In genomic region chr17:10127819-10128375, GRCh38 we compare ENCODE assay signal across 9 cellular contexts.
A peak's percentile ranks its signal among the peaks of the same experiment; 100 is the strongest.
DNase-seq lines count a peak whose midpoint lies in the region; ATAC-seq and TF ChIP-seq lines count a peak whose summit lies in the region.
"Had no signal": no experiment of that assay in that cellular context is flagged by ENCODE, and none has a peak within 500 bp of the region (broad histone marks: within the 10 kb centered on the region; RNA-seq: fewer than 3 reads in every experiment).

No MANE protein-coding gene starts in this region.

- H3K27ac ChIP-seq in breast epithelium (peak overlapping the region; percentile 71 to 87), fibroblast of lung (ENCODE audit: insufficient read depth, low read length) (peak overlapping the region; percentile 92), aorta (ENCODE audit: low read depth in 1 of 2, low read length in 2 of 2) (no peak overlapping the region)
- no peak overlapping the region for H3K27ac ChIP-seq in naive thymus-derived CD4-positive, alpha-beta T cell (ENCODE audit: low read depth, low read length)

- H3K4me1 ChIP-seq in breast epithelium (peaks cover 0 to 4% of the 10 kb centered on the region in 2 donors), fibroblast of lung (ENCODE audit: control insufficient read depth, extremely low read depth, insufficient read depth, low read length) (peaks cover 26% of the 10 kb centered on the region), aorta (ENCODE audit: control insufficient read depth in 1 of 2, insufficient read depth in 2 of 2, low read length in 2 of 2) (no peaks in the 10 kb centered on the region)
- no peaks in the 10 kb centered on the region for H3K4me1 ChIP-seq in naive thymus-derived CD4-positive, alpha-beta T cell (ENCODE audit: control insufficient read depth in 2 of 2, insufficient read depth in 2 of 2, low read length in 2 of 2)

- intact Hi-C loops in breast epithelium (cut with DNase I; ENCODE audit: low total_unique reads): no loop called here
- intact Hi-C loops in MCF 10A (cut with micrococcal nuclease): no loop called here
- intact Hi-C loops in naive thymus-derived CD4-positive, alpha-beta T cell (cut with micrococcal nuclease): no loop called here
- intact Hi-C loops in aorta (cut with DNase I): no loop called here

- peak overlapping the region; percentile 64 for H3K4me2 ChIP-seq in fibroblast of lung (ENCODE audit: extremely low read depth, insufficient read depth, low read length)

- H3K27ac Mint-ChIP-seq in MCF 10A (ENCODE audit: low read depth, unreplicated experiment): no peak overlapping the region
- H3K27ac Mint-ChIP-seq in naive thymus-derived CD4-positive, alpha-beta T cell: peak overlapping the region in 1 of 9 donors; percentile 6

- H3K27me3 ChIP-seq in breast epithelium (no peaks in the 10 kb centered on the region), fibroblast of lung (ENCODE audit: control insufficient read depth, insufficient read depth, low read length) (no peaks in the 10 kb centered on the region), aorta (ENCODE audit: control insufficient read depth in 1 of 2, insufficient read depth in 2 of 2, low read length in 1 of 2) (no peaks in the 10 kb centered on the region)
- H3K27me3 ChIP-seq in naive thymus-derived CD4-positive, alpha-beta T cell (ENCODE audit: control insufficient read depth in 2 of 2, insufficient read depth in 2 of 2, low read length in 2 of 2): no peaks in the 10 kb centered on the region

- H3K9me3 ChIP-seq in breast epithelium (no peaks in the 10 kb centered on the region), fibroblast of lung (ENCODE audit: control insufficient read depth, insufficient read depth, low read depth, low read length) (no peaks in the 10 kb centered on the region), aorta (ENCODE audit: control insufficient read depth, low read length) (no peaks in the 10 kb centered on the region)
- H3K9me3 ChIP-seq in naive thymus-derived CD4-positive, alpha-beta T cell (ENCODE audit: control insufficient read depth in 2 of 3, low read length in 3 of 3): no peaks in the 10 kb centered on the region

- H3K36me3 Mint-ChIP-seq in MCF 10A (ENCODE audit: insufficient read depth, unreplicated experiment): no peaks in the 10 kb centered on the region
- no peaks in the 10 kb centered on the region for H3K36me3 Mint-ChIP-seq in naive thymus-derived CD4-positive, alpha-beta T cell

- 12 to 21% methylated on average over 14 to 17 of the region's 17 CpGs for WGBS in aorta, 2 donors

- H3K9me3 Mint-ChIP-seq in MCF 10A (ENCODE audit: unreplicated experiment): no peaks in the 10 kb centered on the region
- H3K9me3 Mint-ChIP-seq in naive thymus-derived CD4-positive, alpha-beta T cell: peaks cover 0 to 4% (median 0%) of the 10 kb centered on the region in 11 donors

- CTCF ChIA-PET in MCF 10A (lab: Yijun Ruan, JAX): interaction anchor here (0.8 kb wide), 1 partner anchor 13 kb away, joined by 3 read pairs; no protein-coding TSS in a partner anchor
- CTCF ChIA-PET in naive thymus-derived CD4-positive, alpha-beta T cell (lab: Charles Lee): no interaction called here

- no TSS peak for BruUV-seq in MCF 10A (replicated peaks; lab: Mats Ljungman, UMichigan)

- TF ChIP-seq CTCF in breast epithelium (IDR thresholded peaks at IDR 0.05): no peak
- TF ChIP-seq CTCF in MCF 10A (IDR thresholded peaks at IDR 0.05; ENCODE audit: unreplicated experiment): no peak
- peak in 1 of 2 donors; percentile 16 for TF ChIP-seq CTCF in fibroblast of lung (conservative IDR thresholded peaks at IDR 0.05 in 1 of 2, IDR thresholded peaks at IDR 0.05 in 1 of 2; ENCODE audit: low read depth in 1 of 2, low read length in 2 of 2)

- POLR2A ChIA-PET in MCF 10A (lab: Yijun Ruan, JAX): no interaction called here
- POLR2A ChIA-PET in naive thymus-derived CD4-positive, alpha-beta T cell (lab: Charles Lee): no interaction called here

- peak; percentile 66 for ATAC-seq in naive thymus-derived CD4-positive, alpha-beta T cell
- peak; percentile 91 for ATAC-seq in aorta (ENCODE audit: low FRiP score)
- ATAC-seq in GM21447 (IDR thresholded peaks at IDR 0.05; ENCODE audit: unreplicated experiment): no peak

- H3K4me3 Mint-ChIP-seq in MCF 10A (ENCODE audit: unreplicated experiment): no peak overlapping the region
- H3K4me3 Mint-ChIP-seq in naive thymus-derived CD4-positive, alpha-beta T cell: no peak overlapping the region

- H3K36me3 ChIP-seq in breast epithelium (no peaks in the 10 kb centered on the region), fibroblast of lung (ENCODE audit: control insufficient read depth, insufficient read depth, low read length) (no peaks in the 10 kb centered on the region), aorta (ENCODE audit: control insufficient read depth in 1 of 2, insufficient read depth in 2 of 2, low read length in 1 of 2) (no peaks in the 10 kb centered on the region)
- H3K36me3 ChIP-seq in naive thymus-derived CD4-positive, alpha-beta T cell (ENCODE audit: control insufficient read depth in 2 of 3, insufficient read depth in 3 of 3, low read length in 3 of 3): no peaks in the 10 kb centered on the region

- H2AFZ ChIP-seq in fibroblast of lung (ENCODE audit: low read length): peak overlapping the region; percentile 60

- H3K27me3 Mint-ChIP-seq in MCF 10A (ENCODE audit: insufficient read depth, unreplicated experiment): no peaks in the 10 kb centered on the region
- H3K27me3 Mint-ChIP-seq in naive thymus-derived CD4-positive, alpha-beta T cell: peaks cover 0 to 7% (median 0%) of the 10 kb centered on the region in 5 donors

- H3K4me3 ChIP-seq in breast epithelium (peak overlapping the region in 1 of 3 donors; percentile 20), fibroblast of lung (replicated peaks in 1 of 4; ENCODE audit: control extremely low read depth in 1 of 4, insufficient read depth in 1 of 4, low read depth in 3 of 4, low read length in 4 of 4) (peak overlapping the region in 1 of 4 experiments; percentile 7), aorta (ENCODE audit: low read length in 2 of 2) (no peak overlapping the region)
- H3K4me3 ChIP-seq in naive thymus-derived CD4-positive, alpha-beta T cell (ENCODE audit: low read length): no peak overlapping the region

- H3K4me1 Mint-ChIP-seq in MCF 10A (ENCODE audit: insufficient read depth, unreplicated experiment): no peaks in the 10 kb centered on the region
- H3K4me1 Mint-ChIP-seq in naive thymus-derived CD4-positive, alpha-beta T cell: peaks cover 2 to 14% (median 6%) of the 10 kb centered on the region in 7 donors

- TF ChIP-seq POLR2A in breast epithelium (IDR thresholded peaks at IDR 0.05): no peak

- no peaks in the 10 kb centered on the region for H3K79me2 ChIP-seq in fibroblast of lung (ENCODE audit: control insufficient read depth, insufficient read depth, low read length)

- H4K20me1 ChIP-seq in fibroblast of lung (ENCODE audit: control insufficient read depth, extremely low read depth, insufficient read depth, low read length): no peaks in the 10 kb centered on the region

- peak overlapping the region; percentile 63 for H3K9ac ChIP-seq in fibroblast of lung (ENCODE audit: insufficient read depth, low read length)

- peak in 1 of 2 donors; percentile 54 for DNase-seq in breast epithelium (ENCODE audit: low spot score in 2 of 2)
- no peak for DNase-seq in MCF 10A (ENCODE audit: unreplicated experiment)
- peak; percentile 92 to 94 for DNase-seq in fibroblast of lung (ENCODE audit: low read depth in 2 of 2)
- DNase-seq in naive thymus-derived CD4-positive, alpha-beta T cell: no peak
- DNase-seq in aorta: peak; percentile 89 to 91
- DNase-seq in NCI-H2227 (lab: John Stamatoyannopoulos, UW; ENCODE audit: unreplicated experiment): no peak
- no peak for DNase-seq in activated effector memory CD4-positive, alpha-beta T cell treated with Interleukin-2 at 50 U/mL for 16 hours
- DNase-seq: NCI-H1092 treated with DMSO at 0.1 percent for 48 hours had no signal

Comparison
In these comparisons a context has a peak if more than half of its experiments do, and no peak if none do; other contexts are left out.
1. DNase-seq: peak in fibroblast of lung (2 of 2) and aorta (2 of 2); none in MCF 10A (single experiment), naive thymus-derived CD4-positive, alpha-beta T cell (0 of 9), NCI-H2227 (single experiment) and activated effector memory CD4-positive, alpha-beta T cell treated with Interleukin-2 at 50 U/mL for 16 hours (single experiment).
2. H3K27ac ChIP-seq: peak in breast epithelium (2 of 2) and fibroblast of lung (single experiment); none in naive thymus-derived CD4-positive, alpha-beta T cell (single experiment) and aorta (0 of 2).